In genomic region chr5:68669864-68670263, GRCh38 we compare ENCODE assay signal across 10 cellular contexts.
"Had no signal": no experiment of that assay in that cellular context is flagged by ENCODE, and none has a peak within 500 bp of the region (broad histone marks: within the 10 kb centered on the region; RNA-seq: fewer than 3 reads in every experiment).

No MANE protein-coding gene starts in this region.

- H3K9me3 ChIP-seq: HAP-1 had no signal

- H3K27ac Mint-ChIP-seq: GM23338, H9, HFFc6 had no signal

- H3K9ac ChIP-seq: GM23248 had no signal

- H3K4me3 Mint-ChIP-seq: GM23338, H9, HFFc6 had no signal

- H3K36me3 ChIP-seq: HAP-1 had no signal

- ATAC-seq: GM23338, HCT116 had no signal

- H3K27ac ChIP-seq: GM23248 had no signal

- H2AFZ ChIP-seq: GM23248, GM23338 had no signal

- DNase-seq: GM23248, GOT3, H7, H9, HCEC 1CT, HFFc6 had no signal

- H3K4me1 ChIP-seq: HAP-1 had no signal

- H3K9me3 Mint-ChIP-seq: GM23338, H9, HFFc6 had no signal

- FAIRE-seq: H54 had no signal

- H3K4me3 ChIP-seq: GM23248, GM23338, HAP-1 had no signal

- H3K4me2 ChIP-seq: GM23338 had no signal
